1 cellular context compared by ENCODE assay signal in the genomic region with DNA sequence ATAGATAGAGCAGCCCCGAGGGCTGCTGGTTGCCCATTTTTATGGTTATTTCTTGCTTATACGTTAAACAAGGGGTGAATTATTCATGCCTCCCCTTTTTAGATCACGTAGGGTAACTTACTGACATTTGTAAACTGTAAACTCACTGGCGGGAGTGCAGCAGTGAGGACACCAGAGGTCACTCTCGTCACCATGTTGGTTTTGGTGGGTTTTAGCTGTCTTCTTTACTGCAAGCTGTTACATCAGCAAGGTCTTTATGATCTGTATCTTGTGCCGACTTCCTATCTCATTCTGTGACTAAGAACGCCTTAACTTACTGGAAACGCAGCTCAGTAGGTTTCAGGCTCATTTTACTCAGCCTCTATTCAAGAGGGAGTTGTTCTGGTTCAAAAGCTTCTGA.
TF ChIP-seq lines count a peak whose summit lies in the region.

No MANE protein-coding gene starts in this region.

TF ChIP-seq in GM23338, 12 proteins besides CTCF, POLR2A, EP300 and RAD21 (continued from another document):
- TF ChIP-seq, protein P1, sequence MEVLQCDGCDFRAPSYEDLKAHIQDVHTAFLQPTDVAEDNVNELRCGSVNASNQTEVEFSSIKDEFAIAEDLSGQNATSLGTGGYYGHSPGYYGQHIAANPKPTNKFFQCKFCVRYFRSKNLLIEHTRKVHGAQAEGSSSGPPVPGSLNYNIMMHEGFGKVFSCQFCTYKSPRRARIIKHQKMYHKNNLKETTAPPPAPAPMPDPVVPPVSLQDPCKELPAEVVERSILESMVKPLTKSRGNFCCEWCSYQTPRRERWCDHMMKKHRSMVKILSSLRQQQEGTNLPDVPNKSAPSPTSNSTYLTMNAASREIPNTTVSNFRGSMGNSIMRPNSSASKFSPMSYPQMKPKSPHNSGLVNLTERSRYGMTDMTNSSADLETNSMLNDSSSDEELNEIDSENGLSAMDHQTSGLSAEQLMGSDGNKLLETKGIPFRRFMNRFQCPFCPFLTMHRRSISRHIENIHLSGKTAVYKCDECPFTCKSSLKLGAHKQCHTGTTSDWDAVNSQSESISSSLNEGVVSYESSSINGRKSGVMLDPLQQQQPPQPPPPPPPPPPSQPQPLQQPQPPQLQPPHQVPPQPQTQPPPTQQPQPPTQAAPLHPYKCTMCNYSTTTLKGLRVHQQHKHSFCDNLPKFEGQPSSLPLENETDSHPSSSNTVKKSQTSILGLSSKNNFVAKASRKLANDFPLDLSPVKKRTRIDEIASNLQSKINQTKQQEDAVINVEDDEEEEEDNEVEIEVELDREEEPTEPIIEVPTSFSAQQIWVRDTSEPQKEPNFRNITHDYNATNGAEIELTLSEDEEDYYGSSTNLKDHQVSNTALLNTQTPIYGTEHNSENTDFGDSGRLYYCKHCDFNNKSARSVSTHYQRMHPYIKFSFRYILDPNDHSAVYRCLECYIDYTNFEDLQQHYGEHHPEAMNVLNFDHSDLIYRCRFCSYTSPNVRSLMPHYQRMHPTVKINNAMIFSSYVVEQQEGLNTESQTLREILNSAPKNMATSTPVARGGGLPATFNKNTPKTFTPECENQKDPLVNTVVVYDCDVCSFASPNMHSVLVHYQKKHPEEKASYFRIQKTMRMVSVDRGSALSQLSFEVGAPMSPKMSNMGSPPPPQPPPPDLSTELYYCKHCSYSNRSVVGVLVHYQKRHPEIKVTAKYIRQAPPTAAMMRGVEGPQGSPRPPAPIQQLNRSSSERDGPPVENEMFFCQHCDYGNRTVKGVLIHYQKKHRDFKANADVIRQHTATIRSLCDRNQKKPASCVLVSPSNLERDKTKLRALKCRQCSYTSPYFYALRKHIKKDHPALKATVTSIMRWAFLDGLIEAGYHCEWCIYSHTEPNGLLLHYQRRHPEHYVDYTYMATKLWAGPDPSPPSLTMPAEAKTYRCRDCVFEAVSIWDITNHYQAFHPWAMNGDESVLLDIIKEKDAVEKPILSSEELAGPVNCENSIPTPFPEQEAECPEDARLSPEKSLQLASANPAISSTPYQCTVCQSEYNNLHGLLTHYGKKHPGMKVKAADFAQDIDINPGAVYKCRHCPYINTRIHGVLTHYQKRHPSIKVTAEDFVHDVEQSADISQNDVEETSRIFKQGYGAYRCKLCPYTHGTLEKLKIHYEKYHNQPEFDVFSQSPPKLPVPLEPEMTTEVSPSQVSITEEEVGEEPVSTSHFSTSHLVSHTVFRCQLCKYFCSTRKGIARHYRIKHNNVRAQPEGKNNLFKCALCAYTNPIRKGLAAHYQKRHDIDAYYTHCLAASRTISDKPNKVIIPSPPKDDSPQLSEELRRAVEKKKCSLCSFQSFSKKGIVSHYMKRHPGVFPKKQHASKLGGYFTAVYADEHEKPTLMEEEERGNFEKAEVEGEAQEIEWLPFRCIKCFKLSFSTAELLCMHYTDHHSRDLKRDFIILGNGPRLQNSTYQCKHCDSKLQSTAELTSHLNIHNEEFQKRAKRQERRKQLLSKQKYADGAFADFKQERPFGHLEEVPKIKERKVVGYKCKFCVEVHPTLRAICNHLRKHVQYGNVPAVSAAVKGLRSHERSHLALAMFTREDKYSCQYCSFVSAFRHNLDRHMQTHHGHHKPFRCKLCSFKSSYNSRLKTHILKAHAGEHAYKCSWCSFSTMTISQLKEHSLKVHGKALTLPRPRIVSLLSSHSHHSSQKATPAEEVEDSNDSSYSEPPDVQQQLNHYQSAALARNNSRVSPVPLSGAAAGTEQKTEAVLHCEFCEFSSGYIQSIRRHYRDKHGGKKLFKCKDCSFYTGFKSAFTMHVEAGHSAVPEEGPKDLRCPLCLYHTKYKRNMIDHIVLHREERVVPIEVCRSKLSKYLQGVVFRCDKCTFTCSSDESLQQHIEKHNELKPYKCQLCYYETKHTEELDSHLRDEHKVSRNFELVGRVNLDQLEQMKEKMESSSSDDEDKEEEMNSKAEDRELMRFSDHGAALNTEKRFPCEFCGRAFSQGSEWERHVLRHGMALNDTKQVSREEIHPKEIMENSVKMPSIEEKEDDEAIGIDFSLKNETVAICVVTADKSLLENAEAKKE (CRISPR knock-in tag; IDR thresholded peaks at IDR 0.05): no peak
- TF ChIP-seq JUNB (IDR thresholded peaks at IDR 0.05; ENCODE audit: unreplicated experiment): no peak
- TF ChIP-seq ZNF331 (CRISPR knock-in tag; IDR thresholded peaks at IDR 0.05; ENCODE audit: low read depth): no peak
- no peak for TF ChIP-seq NANOG (IDR thresholded peaks at IDR 0.05; ENCODE audit: borderline replicate concordance)
- no peak for TF ChIP-seq EZH2phosphoT487 (IDR thresholded peaks at IDR 0.05; ENCODE audit: unreplicated experiment)
TF ChIP-seq in GM23338: peak in this region for 0.
